ENCODE assay signal across 10 cellular contexts in genomic region chr2:12076810-12077209, GRCh38.
DNase-seq lines count a peak whose midpoint lies in the region; TF ChIP-seq lines count a peak whose summit lies in the region.
"Had no signal": no experiment of that assay in that cellular context is flagged by ENCODE, and none has a peak within 500 bp of the region (broad histone marks: within the 10 kb centered on the region; RNA-seq: fewer than 3 reads in every experiment).

No MANE protein-coding gene starts in this region.

- DNase-seq in DMS153 treated with DMSO at 0.1 percent for 48 hours (lab: John Stamatoyannopoulos, UW; ENCODE audit: unreplicated experiment) (peak; percentile 46), NCI-H2171 (lab: John Stamatoyannopoulos, UW) (peak; percentile 94), epithelial cell of proximal tubule (ENCODE audit: low read depth) (peak; percentile 62), HUDEP-2 (lab: John Stamatoyannopoulos, UW; ENCODE audit: unreplicated experiment in 76 of 76) (no peak), NCI-H146 treated with DMSO at 0.1 percent for 48 hours (lab: John Stamatoyannopoulos, UW; ENCODE audit: unreplicated experiment) (no peak), SW480 (ENCODE audit: low spot score) (no peak), GOT3 (lab: John Stamatoyannopoulos, UW) (no peak)
- DNase-seq: uterus had no signal

- no peaks in the 10 kb centered on the region for H3K36me3 ChIP-seq in HEK293 (ENCODE audit: control insufficient read depth in 2 of 2, insufficient read depth in 1 of 2, low read length in 2 of 2)
- H3K36me3 ChIP-seq: neural progenitor cell, uterus had no signal

- CTCF ChIA-PET in HEK293 (lab: Yijun Ruan, JAX): no interaction called here

- H3K4me3 ChIP-seq in HEK293 (ENCODE audit: low read depth, low read length): no peak overlapping the region
- H3K4me3 ChIP-seq in epithelial cell of proximal tubule (ENCODE audit: low read depth, low read length): no peak overlapping the region
- H3K4me3 ChIP-seq: neural progenitor cell, uterus had no signal

- H3K27ac ChIP-seq in HEK293 (ENCODE audit: extremely low read depth, low read depth, low read length): no peak overlapping the region
- H3K27ac ChIP-seq: neural progenitor cell, uterus had no signal

- TF ChIP-seq CTCF in HEK293 (tag by site-specific recombination; IDR thresholded peaks at IDR 0.05) (no peak), epithelial cell of proximal tubule (conservative IDR thresholded peaks at IDR 0.05; ENCODE audit: low read depth, low read length) (no peak)

- POLR2A ChIA-PET in HEK293 (lab: Yijun Ruan, JAX): no interaction called here

- peaks cover 6% of the 10 kb centered on the region; the same call in 1 of the 2 replicates for H3K4me1 ChIP-seq in HEK293 (ENCODE audit: control insufficient read depth, insufficient read depth, low read length)
- H3K4me1 ChIP-seq: uterus had no signal

- no peaks in the 10 kb centered on the region for H3K9me3 ChIP-seq in HEK293 (ENCODE audit: control insufficient read depth, insufficient read depth, low read depth, low read length)
- H3K9me3 ChIP-seq: uterus had no signal

TF ChIP-seq in HEK293, 187 proteins besides CTCF, POLR2A, EP300 and RAD21:
- TF ChIP-seq ZBTB44 (tag by site-specific recombination; IDR thresholded peaks at IDR 0.05) (no peak), ZBTB17 (tag by site-specific recombination; IDR thresholded peaks at IDR 0.05) (0 out of 2 replicates have a peak, but pooled peaks have one; percentile 15), ZNF404 (tag by site-specific recombination; IDR thresholded peaks at IDR 0.05) (no peak)

Comparison
In these comparisons a context has a peak if more than half of its experiments do, and no peak if none do; other contexts are left out.
1. DNase-seq: peak in DMS153 treated with DMSO at 0.1 percent for 48 hours (single experiment), NCI-H2171 (single experiment) and epithelial cell of proximal tubule (single experiment); none in HUDEP-2 (0 of 76), NCI-H146 treated with DMSO at 0.1 percent for 48 hours (single experiment), SW480 (single experiment) and GOT3 (single experiment).